ENCODE assay signal across 14 cellular contexts in the genomic region with DNA sequence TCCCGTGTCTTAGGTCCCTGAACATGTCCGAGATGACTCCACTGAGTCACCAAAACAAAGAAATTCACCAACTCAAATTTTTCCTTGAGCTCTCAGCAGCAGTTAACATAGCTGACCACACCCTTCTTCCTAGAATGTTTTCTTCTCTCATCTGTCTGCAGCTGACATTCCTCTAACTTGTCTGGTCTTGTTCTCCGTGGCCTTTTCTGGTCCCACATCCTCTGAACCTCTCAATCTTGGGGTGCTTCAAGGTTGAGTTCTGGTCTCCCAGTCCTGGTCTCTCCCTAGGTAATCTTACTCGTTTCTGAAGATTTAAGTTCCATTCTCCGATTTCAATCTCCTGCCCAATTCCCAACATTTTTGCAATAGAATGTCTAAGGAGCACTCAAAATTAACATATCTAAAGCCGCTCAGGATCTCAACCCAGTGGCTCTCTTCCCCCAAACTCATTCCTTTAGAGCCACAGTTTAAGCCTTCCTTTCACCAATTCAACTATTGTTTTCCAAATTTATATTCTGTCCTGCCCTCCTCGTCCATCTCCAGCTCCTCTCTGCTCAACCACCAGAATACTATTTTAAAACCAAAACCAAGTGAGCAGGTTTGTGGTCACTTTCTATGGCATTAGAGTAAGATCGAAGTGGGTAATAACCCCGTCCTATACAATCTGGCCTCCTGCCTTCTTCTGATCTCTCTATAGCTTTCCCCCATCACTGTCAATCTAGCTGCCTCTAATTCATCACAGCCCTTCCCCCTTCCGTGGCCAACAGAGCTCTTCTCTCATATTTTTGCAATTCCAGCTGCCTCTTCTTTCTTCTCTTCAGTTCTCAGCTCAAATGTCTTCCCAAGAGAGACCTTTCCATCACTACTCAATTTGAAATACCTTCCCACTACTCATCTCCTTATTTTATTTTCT. TPM values are rescaled to one million over a fixed set of nuclear protein-coding genes. Genes with fewer than 3 reads are reported as not detected.
DNase-seq lines count a peak whose midpoint lies in the region; ATAC-seq, FAIRE-seq and TF ChIP-seq lines count a peak whose summit lies in the region.
"Had no signal": no experiment of that assay in that cellular context is flagged by ENCODE, and none has a peak within 500 bp of the region (broad histone marks: within the 10 kb centered on the region; RNA-seq: fewer than 3 reads in every experiment).

No MANE protein-coding gene starts in this region.

- DNase-seq in A172 (ENCODE audit: low spot score) (peak; percentile 73), HFFc6 (peak; percentile 40), bronchial epithelial cell (ENCODE audit: low read depth) (peak; percentile 86), NCI-H82 treated with DMSO at 0.1 percent for 48 hours (lab: John Stamatoyannopoulos, UW; ENCODE audit: unreplicated experiment) (no peak)
- no peak for DNase-seq in effector memory CD4-positive, alpha-beta T cell
- DNase-seq: ACHN; activated T-cell treated with anti-CD3 and anti-CD28 coated beads for 4 hours; dorsolateral prefrontal cortex; stimulated activated CD4-positive, alpha-beta T cell treated with anti-CD3 and anti-CD28 coated beads, Interleukin-12 subunit alpha, Interleukin-12 subunit beta, amount 100 ng/mL, for 4 hours; testis had no signal

- H3K36me3 Mint-ChIP-seq in HFFc6 (ENCODE audit: low read depth), result no peaks in the 10 kb centered on the region

- peak overlapping the region; percentile 67 for H3K4me3 Mint-ChIP-seq in HFFc6

- H3K27ac Mint-ChIP-seq in HFFc6, result peak overlapping the region; percentile 44

- FAIRE-seq in bronchial epithelial cell (lab: Jason Lieb, UNC), result no peak

- no peak for ATAC-seq in HG02759 (IDR thresholded peaks at IDR 0.05; ENCODE audit: unreplicated experiment)
- no peak for ATAC-seq in HG03378 (IDR thresholded peaks at IDR 0.05; ENCODE audit: unreplicated experiment)

- H3K4me3 ChIP-seq in bronchial epithelial cell (ENCODE audit: low read depth, low read length) (no peak overlapping the region), iPS-18c (ENCODE audit: insufficient read depth, low read depth, low read length) (peak overlapping the region; percentile 36; the same call in 1 of the 2 replicates)
- no peak overlapping the region for H3K4me3 ChIP-seq in effector memory CD4-positive, alpha-beta T cell (ENCODE audit: insufficient read depth, low read depth, low read length, poor library complexity, severe bottlenecking)
- H3K4me3 ChIP-seq: dorsolateral prefrontal cortex, testis had no signal

- no peaks in the 10 kb centered on the region for H3K36me3 ChIP-seq in bronchial epithelial cell (ENCODE audit: control insufficient read depth, insufficient read depth, low read length)
- H3K36me3 ChIP-seq in effector memory CD4-positive, alpha-beta T cell (ENCODE audit: control insufficient read depth, insufficient read depth, low read length), result no peaks in the 10 kb centered on the region

- H3K27me3 ChIP-seq in bronchial epithelial cell (ENCODE audit: control insufficient read depth, insufficient read depth, low read length), result no peaks in the 10 kb centered on the region
- H3K27me3 ChIP-seq in effector memory CD4-positive, alpha-beta T cell (replicated peaks; ENCODE audit: control insufficient read depth, insufficient read depth, low read length, poor library complexity, severe bottlenecking), result no peaks in the 10 kb centered on the region
- H3K27me3 ChIP-seq: dorsolateral prefrontal cortex, testis had no signal

- H3K4me1 ChIP-seq in effector memory CD4-positive, alpha-beta T cell (ENCODE audit: control insufficient read depth, insufficient read depth, low read length, poor library complexity, severe bottlenecking), result no peaks in the 10 kb centered on the region
- H3K4me1 ChIP-seq: testis had no signal

- H3K9me3 ChIP-seq in iPS-18c (ENCODE audit: control insufficient read depth, insufficient read depth, low read length), result no peaks in the 10 kb centered on the region
- no peaks in the 10 kb centered on the region for H3K9me3 ChIP-seq in effector memory CD4-positive, alpha-beta T cell (ENCODE audit: control insufficient read depth, low read length)
- H3K9me3 ChIP-seq: testis had no signal

- H3K27me3 Mint-ChIP-seq in HFFc6 (ENCODE audit: insufficient read depth), result no peaks in the 10 kb centered on the region

- H3K27ac ChIP-seq in effector memory CD4-positive, alpha-beta T cell (ENCODE audit: insufficient read depth, low read length, poor library complexity, severe bottlenecking), result no peak overlapping the region
- H3K27ac ChIP-seq: dorsolateral prefrontal cortex, testis had no signal

- peaks cover 15% of the 10 kb centered on the region; the same call in 1 of the 2 replicates for H3K9me3 Mint-ChIP-seq in HFFc6

- H3K4me1 Mint-ChIP-seq in HFFc6 (ENCODE audit: low read depth), result peaks cover 44% of the 10 kb centered on the region

- TF ChIP-seq CTCF in HFFc6 (IDR thresholded peaks at IDR 0.05) (no peak), bronchial epithelial cell (IDR thresholded peaks at IDR 0.05; ENCODE audit: insufficient read depth, low read length, severe bottlenecking) (no peak)

RNA-seq across cellular contexts. Expression of a gene that starts 1.2 kb away (rescaled TPM):
- 1.0 and 1.9 TPM in 2 replicates for total RNA-seq in A172 (2014; rRNA removed; shearing (Covaris generic))
- total RNA-seq in HFFc6 (2021; fragmentation: NEBNext Ultra II Directional; extraction: Animal tissue kit (Norgen Biotek cat#: 25700)), result 1 to 10 TPM; 1.1 to 3.6 (median 2.3) TPM
- total RNA-seq in bronchial epithelial cell, result not detected in 2 replicates
- total RNA-seq: lung microvascular endothelial cell had no signal

RNA-seq across cellular contexts. Expression of a gene that starts 31.1 kb away (rescaled TPM):
- 0.31 TPM in 1 of 2 replicates, not detected in the other for total RNA-seq in A172 (2014; rRNA removed; shearing (Covaris generic))
- total RNA-seq in HFFc6 (2021; fragmentation: NEBNext Ultra II Directional; extraction: Animal tissue kit (Norgen Biotek cat#: 25700)), result not detected
- total RNA-seq in bronchial epithelial cell, result 0.26 TPM in 1 of 2 replicates, not detected in the other
- total RNA-seq: dorsolateral prefrontal cortex, lung microvascular endothelial cell had no signal

Comparison
In these comparisons a context has a peak if more than half of its experiments do, and no peak if none do; other contexts are left out.
1. DNase-seq: peak in A172 (single experiment), HFFc6 (single experiment) and bronchial epithelial cell (single experiment); none in effector memory CD4-positive, alpha-beta T cell (0 of 3) and NCI-H82 treated with DMSO at 0.1 percent for 48 hours (single experiment).